ENCODE assay signal across 15 cellular contexts in genomic region chr4:10091531-10092181, GRCh38. TPM values are rescaled to one million over a fixed set of nuclear protein-coding genes. Genes with fewer than 3 reads are reported as not detected.
DNase-seq lines count a peak whose midpoint lies in the region; ATAC-seq and TF ChIP-seq lines count a peak whose summit lies in the region.
"Had no signal": no experiment of that assay in that cellular context is flagged by ENCODE, and none has a peak within 500 bp of the region (broad histone marks: within the 10 kb centered on the region; RNA-seq: fewer than 3 reads in every experiment).

No MANE protein-coding gene starts in this region.

- no peak for ATAC-seq in right cardiac atrium
- ATAC-seq: foreskin keratinocyte had no signal

- no peak for TF ChIP-seq POLR2A in spleen (IDR thresholded peaks at IDR 0.05)

- H3K27ac Mint-ChIP-seq in T-helper 2 cell treated with Interferon-gamma antibody and Interleukin-4, amounts not matched to agents 5 μg/mL and 100 μg/mL, for 36 hours = peak overlapping the region; percentile 36
- H3K27ac Mint-ChIP-seq in activated naive CD8-positive, alpha-beta T cell treated with anti-CD3 and anti-CD28 coated beads for 36 hours = peak overlapping the region; percentile 91

- H3K9me3 ChIP-seq in right cardiac atrium (ENCODE audit: control insufficient read depth, low read length) = no peaks in the 10 kb centered on the region
- H3K9me3 ChIP-seq in spleen = no peaks in the 10 kb centered on the region

- H3K4me1 ChIP-seq in right cardiac atrium (ENCODE audit: control insufficient read depth, insufficient read depth, low read length) (peaks cover 43% of the 10 kb centered on the region), spleen (peaks cover 42 to 80% (median 60%) of the 10 kb centered on the region in 6 donors)

- no peaks in the 10 kb centered on the region for H3K27me3 Mint-ChIP-seq in T-helper 2 cell treated with Interferon-gamma antibody and Interleukin-4, amounts not matched to agents 5 μg/mL and 100 μg/mL, for 36 hours (ENCODE audit: low read depth)
- no peaks in the 10 kb centered on the region for H3K27me3 Mint-ChIP-seq in activated naive CD8-positive, alpha-beta T cell treated with anti-CD3 and anti-CD28 coated beads for 36 hours
- H3K27me3 Mint-ChIP-seq: naive B cell had no signal

- H3K9me3 Mint-ChIP-seq in T-helper 2 cell treated with Interferon-gamma antibody and Interleukin-4, amounts not matched to agents 5 μg/mL and 100 μg/mL, for 36 hours = no peaks in the 10 kb centered on the region
- no peaks in the 10 kb centered on the region for H3K9me3 Mint-ChIP-seq in activated naive CD8-positive, alpha-beta T cell treated with anti-CD3 and anti-CD28 coated beads for 36 hours
- H3K9me3 Mint-ChIP-seq: naive B cell had no signal

- no peak for DNase-seq in T-helper 2 cell treated with Interferon-gamma antibody and Interleukin-4, amounts not matched to agents 5 μg/mL and 100 μg/mL, for 36 hours (ENCODE audit: low spot score)
- DNase-seq in T-helper 2 cell (no peak), right cardiac atrium (peak; percentile 23 to 56 (median 52)), spleen (peak; percentile 71), NCI-H510A treated with DMSO at 0.1 percent for 48 hours (lab: John Stamatoyannopoulos, UW) (no peak), HuH-7 (ENCODE audit: low spot score) (no peak), GM19240 (ENCODE audit: insufficient read length, low spot score) (no peak)
- no peak for DNase-seq in activated naive CD8-positive, alpha-beta T cell treated with anti-CD3 and anti-CD28 coated beads for 36 hours
- DNase-seq: Calu3; effector CD4-positive, alpha-beta T cell; foreskin keratinocyte; naive B cell; NCI-H2107; SW 1271 had no signal

- no peak overlapping the region for H3K4me3 Mint-ChIP-seq in T-helper 2 cell treated with Interferon-gamma antibody and Interleukin-4, amounts not matched to agents 5 μg/mL and 100 μg/mL, for 36 hours
- H3K4me3 Mint-ChIP-seq in activated naive CD8-positive, alpha-beta T cell treated with anti-CD3 and anti-CD28 coated beads for 36 hours = no peak overlapping the region

- intact Hi-C loops in right cardiac atrium (cut with DNase I) = no loop called here
- intact Hi-C loops in spleen (cut with DNase I; ENCODE audit: low total_unique reads) = no loop called here

- WGBS in right cardiac atrium = 88% methylated on average over 19 of the region's 19 CpGs
- WGBS in spleen, 5 donors = 95 to 97% (median 95%) methylated on average over 18 to 19 of the region's 19 CpGs

- peak overlapping the region; percentile 78 for H3K27ac ChIP-seq in right cardiac atrium (ENCODE audit: low read length)
- H3K27ac ChIP-seq in spleen = peak overlapping the region in 3 of 8 donors; percentile 69 to 83 (median 77)
- H3K27ac ChIP-seq: 22Rv1, foreskin keratinocyte had no signal

- peaks cover 44% of the 10 kb centered on the region for H3K4me1 Mint-ChIP-seq in T-helper 2 cell treated with Interferon-gamma antibody and Interleukin-4, amounts not matched to agents 5 μg/mL and 100 μg/mL, for 36 hours (ENCODE audit: low read depth)
- H3K4me1 Mint-ChIP-seq in activated naive CD8-positive, alpha-beta T cell treated with anti-CD3 and anti-CD28 coated beads for 36 hours = peaks cover 49% of the 10 kb centered on the region

- H3K36me3 Mint-ChIP-seq in T-helper 2 cell treated with Interferon-gamma antibody and Interleukin-4, amounts not matched to agents 5 μg/mL and 100 μg/mL, for 36 hours (ENCODE audit: low read depth) = peaks cover 82% of the 10 kb centered on the region
- peaks cover 45% of the 10 kb centered on the region for H3K36me3 Mint-ChIP-seq in activated naive CD8-positive, alpha-beta T cell treated with anti-CD3 and anti-CD28 coated beads for 36 hours

- no peak for TF ChIP-seq CTCF in spleen (IDR thresholded peaks at IDR 0.05 in 8 of 11, conservative IDR thresholded peaks at IDR 0.05 in 3 of 11)

- H3K27me3 ChIP-seq in right cardiac atrium (ENCODE audit: control insufficient read depth, insufficient read depth) = no peaks in the 10 kb centered on the region
- no peaks in the 10 kb centered on the region for H3K27me3 ChIP-seq in spleen (replicated peaks in 1 of 7)
- H3K27me3 ChIP-seq: foreskin keratinocyte had no signal

- H3K4me3 ChIP-seq in right cardiac atrium (ENCODE audit: low read length) (no peak overlapping the region), spleen (no peak overlapping the region)

- H3K36me3 ChIP-seq in spleen = peaks cover 4 to 100% (median 86%) of the 10 kb centered on the region in 6 donors

RNA-seq across cellular contexts. Expression of gene WDR1, which starts 24.9 kb away (rescaled TPM):
- total RNA-seq in activated naive CD8-positive, alpha-beta T cell treated with anti-CD3 and anti-CD28 coated beads for 36 hours = 100 to 1,000 TPM; 372 to 385 TPM
- 100 to 1,000 TPM; 181 to 280 (median 218) TPM for total RNA-seq in right cardiac atrium
- polyA plus RNA-seq in right cardiac atrium = 116 TPM
- total RNA-seq in spleen = 100 to 1,000 TPM; 124 to 377 (median 192) TPM
- 100 to 1,000 TPM in 1 of 3 donors, 10 to 100 TPM in 2; 56.6 to 105 (median 84.0) TPM for polyA plus RNA-seq in spleen

Comparison
In these comparisons a context has a peak if more than half of its experiments do, and no peak if none do; other contexts are left out.
1. DNase-seq: peak in right cardiac atrium (3 of 3) and spleen (single experiment); none in T-helper 2 cell treated with Interferon-gamma antibody and Interleukin-4, amounts not matched to agents 5 μg/mL and 100 μg/mL, for 36 hours (single experiment), T-helper 2 cell (0 of 5), activated naive CD8-positive, alpha-beta T cell treated with anti-CD3 and anti-CD28 coated beads for 36 hours (single experiment), NCI-H510A treated with DMSO at 0.1 percent for 48 hours (single experiment), HuH-7 (single experiment) and GM19240 (single experiment).